Comparison of ENCODE assay signal across 13 cellular contexts in genomic region chr16:80981103-80981502, GRCh38. TPM values are rescaled to one million over a fixed set of nuclear protein-coding genes. Genes with fewer than 3 reads are reported as not detected.
DNase-seq lines count a peak whose midpoint lies in the region; ATAC-seq and TF ChIP-seq lines count a peak whose summit lies in the region.
"Had no signal": no experiment of that assay in that cellular context is flagged by ENCODE, and none has a peak within 500 bp of the region (broad histone marks: within the 10 kb centered on the region; RNA-seq: fewer than 3 reads in every experiment).

No MANE protein-coding gene starts in this region.

- H3K4me1 ChIP-seq in right atrium auricular region (peaks cover 0 to 6% of the 10 kb centered on the region in 2 donors), upper lobe of right lung (no peaks in the 10 kb centered on the region)
- H3K4me1 ChIP-seq: BE2C had no signal

- no peaks in the 10 kb centered on the region for H3K27me3 ChIP-seq in right atrium auricular region
- H3K27me3 ChIP-seq in upper lobe of right lung = no peaks in the 10 kb centered on the region
- H3K27me3 ChIP-seq: BE2C had no signal

- TF ChIP-seq CTCF in right atrium auricular region (IDR thresholded peaks at IDR 0.05) (no peak), upper lobe of right lung (IDR thresholded peaks at IDR 0.05) (no peak)

- no peak overlapping the region for H3K4me3 ChIP-seq in right atrium auricular region
- no peak overlapping the region for H3K4me3 ChIP-seq in upper lobe of right lung
- H3K4me3 ChIP-seq: GM23338 had no signal

- intact Hi-C loops in Right ventricle myocardium superior (cut with DNase I) (no loop called here), upper lobe of right lung (cut with DNase I) (no loop called here)

- H3K9me3 ChIP-seq in right atrium auricular region (no peaks in the 10 kb centered on the region), upper lobe of right lung (no peaks in the 10 kb centered on the region)
- H3K9me3 ChIP-seq: BE2C had no signal

- peak overlapping the region; percentile 11 to 13 for H3K27ac ChIP-seq in right atrium auricular region
- H3K27ac ChIP-seq in upper lobe of right lung = no peak overlapping the region
- H3K27ac ChIP-seq: HL-60 had no signal

- peaks cover 7% of the 10 kb centered on the region for H3K36me3 ChIP-seq in right atrium auricular region
- peaks cover 8% of the 10 kb centered on the region for H3K36me3 ChIP-seq in upper lobe of right lung

- DNase-seq in right atrium auricular region (ENCODE audit: low spot score) (no peak), Right ventricle myocardium superior (no peak), globus pallidus (ENCODE audit: low spot score) (peak; percentile 21), medulla oblongata (ENCODE audit: extremely low spot score) (peak; percentile 35), epidermal melanocyte (ENCODE audit: insufficient read length, low spot score) (no peak), upper lobe of right lung (no peak)
- no peak for DNase-seq in activated CD8-positive, alpha-beta memory T cell treated with anti-CD3 and anti-CD28 coated beads, Interleukin-2, amount 50 U/mL, for 48 hours
- DNase-seq: BE2C; CD4-positive, alpha-beta memory T cell; DMS79; H7 had no signal

- no peak for ATAC-seq in Right ventricle myocardium superior (ENCODE audit: poor library complexity)
- no peak for ATAC-seq in upper lobe of right lung
- ATAC-seq: GM23338 had no signal

RNA-seq across cellular contexts. Expression of gene CMC2, which starts 25.6 kb away (rescaled TPM):
- 100 to 1,000 TPM; 136 to 212 TPM for total RNA-seq in right atrium auricular region
- total RNA-seq in Right ventricle myocardium superior = 133 TPM
- total RNA-seq in upper lobe of right lung = 43.3 TPM

RNA-seq across cellular contexts. Expression of gene CENPN, which starts 25.9 kb away (rescaled TPM):
- total RNA-seq in right atrium auricular region = 10 to 100 TPM; 10.5 to 18.1 TPM
- 8.7 TPM for total RNA-seq in Right ventricle myocardium superior
- total RNA-seq in upper lobe of right lung = 8.4 TPM

RNA-seq across cellular contexts. Expression of gene ATMIN, which starts 54.5 kb away (rescaled TPM):
- 10 to 100 TPM; 20.5 to 25.6 TPM for total RNA-seq in right atrium auricular region
- 20.5 TPM for total RNA-seq in Right ventricle myocardium superior
- 33.5 TPM for total RNA-seq in upper lobe of right lung

Comparison
In these comparisons a context has a peak if more than half of its experiments do, and no peak if none do; other contexts are left out.
1. DNase-seq: peak in globus pallidus (single experiment) and medulla oblongata (single experiment); none in right atrium auricular region (single experiment), Right ventricle myocardium superior (single experiment), activated CD8-positive, alpha-beta memory T cell treated with anti-CD3 and anti-CD28 coated beads, Interleukin-2, amount 50 U/mL, for 48 hours (single experiment), epidermal melanocyte (single experiment) and upper lobe of right lung (single experiment).